In genomic region chr1:161260346-161260745, GRCh38 we compare ENCODE assay signal across 24 cellular contexts. TPM values are rescaled to one million over a fixed set of nuclear protein-coding genes. Genes with fewer than 3 reads are reported as not detected.
DNase-seq lines count a peak whose midpoint lies in the region; TF ChIP-seq lines count a peak whose summit lies in the region.
"Had no signal": no experiment of that assay in that cellular context is flagged by ENCODE, and none has a peak within 500 bp of the region (broad histone marks: within the 10 kb centered on the region; RNA-seq: fewer than 3 reads in every experiment).

No MANE protein-coding gene starts in this region.

- no peak overlapping the region for H2AFZ ChIP-seq in Karpas-422 (ENCODE audit: low read length)

- no peaks in the 10 kb centered on the region for H4K20me1 ChIP-seq in Karpas-422 (ENCODE audit: insufficient read depth, low read depth, low read length)

- H3K9ac ChIP-seq in Karpas-422 (ENCODE audit: low read length) (peak overlapping the region; percentile 23), rectal smooth muscle tissue (ENCODE audit: low read length) (no peak overlapping the region)

- H3K27ac ChIP-seq in Karpas-422 (ENCODE audit: low read length) (no peak overlapping the region), caudate nucleus (ENCODE audit: low read depth, low read length) (peak overlapping the region; percentile 67), rectal smooth muscle tissue (ENCODE audit: low read depth, low read length) (peak overlapping the region; percentile 36), sigmoid colon (peak overlapping the region in 1 of 4 donors; percentile 20)
- H3K27ac ChIP-seq: left ventricle myocardium inferior had no signal

- 42 to 54% methylated on average over 5 of the region's 5 CpGs for WGBS in sigmoid colon, 2 donors

- no peaks in the 10 kb centered on the region for H3K79me2 ChIP-seq in Karpas-422 (ENCODE audit: low read length)

- no peak for TF ChIP-seq POLR2A in sigmoid colon (IDR thresholded peaks at IDR 0.05)

- CTCF ChIA-PET in GM10248 (lab: Yijun Ruan, JAX) = interaction anchor here (0.8 to 1.4 kb wide), 6 partner anchors 22 to 122 kb away, joined by 3 to 4 read pairs (median 3); partner anchors contain the start of gene NR1I3

- no peaks in the 10 kb centered on the region for H3K27me3 ChIP-seq in Karpas-422 (ENCODE audit: low read length)
- peaks cover 3% of the 10 kb centered on the region for H3K27me3 ChIP-seq in rectal smooth muscle tissue (ENCODE audit: control insufficient read depth, insufficient read depth, low read length)
- peaks cover 0 to 34% (median 25%) of the 10 kb centered on the region in 3 donors for H3K27me3 ChIP-seq in sigmoid colon

- intact Hi-C loops in sigmoid colon (cut with DNase I) = no loop called here

- DNase-seq in Karpas-422 = peak; percentile 66
- peak; percentile 73 for DNase-seq in NCI-H2171 treated with DMSO at 0.1 percent for 48 hours (lab: John Stamatoyannopoulos, UW)
- DNase-seq in caudate nucleus (lab: John Stamatoyannopoulos, UW) = no peak
- DNase-seq in NCI-H187 treated with DMSO at 0.1 percent for 48 hours (lab: John Stamatoyannopoulos, UW) = no peak
- no peak for DNase-seq in GM10248 (ENCODE audit: extremely low spot score)
- DNase-seq in sigmoid colon = no peak
- no peak for DNase-seq in CD1c-positive myeloid dendritic cell (ENCODE audit: extremely low spot score)
- DNase-seq: activated CD4-positive, alpha-beta T cell treated with anti-CD3 and anti-CD28 coated beads for 48 hours; activated naive CD8-positive, alpha-beta T cell treated with anti-CD3 and anti-CD28 coated beads, Interleukin-2, amount 50 U/mL, for 24 hours; AML-193; Calu3; cortex of kidney; foreskin fibroblast; GDM1; left ventricle myocardium inferior; MV-4-11; NCI-H2029 treated with DMSO at 0.1 percent for 48 hours; NCI-H524 treated with DMSO at 0.1 percent for 48 hours; SIG-M5; stimulated activated CD8-positive, alpha-beta memory T cell treated with anti-CD3 and anti-CD28 coated beads, Interleukin-4, amount 100 ng/mL, for 48 hours had no signal

- peak overlapping the region; percentile 60 for H3K4me2 ChIP-seq in Karpas-422 (ENCODE audit: low read depth, low read length, poor library complexity, severe bottlenecking)

- H3K9me2 ChIP-seq in Karpas-422 (replicated peaks; ENCODE audit: insufficient read depth, low read length) = no peaks in the 10 kb centered on the region

- H3K4me1 ChIP-seq in Karpas-422 (ENCODE audit: low read length) = peaks cover 26% of the 10 kb centered on the region
- peaks cover 2% of the 10 kb centered on the region for H3K4me1 ChIP-seq in rectal smooth muscle tissue (ENCODE audit: control insufficient read depth, insufficient read depth, low read length)
- H3K4me1 ChIP-seq in sigmoid colon = peaks cover 0 to 26% (median 12%) of the 10 kb centered on the region in 4 donors

- TF ChIP-seq CTCF in GM10248 (IDR thresholded peaks at IDR 0.05; ENCODE audit: control extremely low read depth, extremely low read depth, low read depth, missing control alignments) (no peak), sigmoid colon (IDR thresholded peaks at IDR 0.05) (no peak)

- no peak for TF ChIP-seq EP300 in sigmoid colon (IDR thresholded peaks at IDR 0.05)

- no peaks in the 10 kb centered on the region for H3K36me3 ChIP-seq in Karpas-422 (ENCODE audit: insufficient read depth, low read length)
- H3K36me3 ChIP-seq in rectal smooth muscle tissue (ENCODE audit: control insufficient read depth, insufficient read depth, low read length) = no peaks in the 10 kb centered on the region
- H3K36me3 ChIP-seq in sigmoid colon = no peaks in the 10 kb centered on the region

- H3K4me3 ChIP-seq in Karpas-422 (ENCODE audit: low read length) (peak overlapping the region; percentile 52), rectal smooth muscle tissue (ENCODE audit: low read length) (no peak overlapping the region), sigmoid colon (no peak overlapping the region)
- H3K4me3 ChIP-seq: left ventricle myocardium inferior had no signal

- H3K9me3 ChIP-seq in Karpas-422 (ENCODE audit: low read length) (no peaks in the 10 kb centered on the region; the same call in 1 of the 2 replicates), sigmoid colon (peaks cover 0 to 12% (median 10%) of the 10 kb centered on the region in 4 donors)

- POLR2A ChIA-PET in GM10248 (lab: Yijun Ruan, JAX) = no interaction called here

RNA-seq across cellular contexts. Expression of gene PCP4L1, which starts 1.8 kb away (rescaled TPM):
- 0.14 TPM in 1 of 2 replicates, not detected in the other for total RNA-seq in Karpas-422 (2014; rRNA removed; shearing (Covaris generic); ENCODE audit: low replicate concordance)
- 10 to 100 TPM in 1 of 4 donors, 1 to 10 TPM in 2, under 1 TPM in 1; 0.71 to 15.2 (median 3.7) TPM for total RNA-seq in sigmoid colon
- polyA plus RNA-seq in sigmoid colon = 1 to 10 TPM in 1 of 3 donors, not detected in 2; 2.3 TPM
- total RNA-seq: Calu3, left ventricle myocardium inferior had no signal

RNA-seq across cellular contexts. Expression of gene NR1I3, which starts 22.3 kb away (rescaled TPM):
- not detected in 2 replicates for total RNA-seq in Karpas-422 (2014; rRNA removed; shearing (Covaris generic); ENCODE audit: low replicate concordance)
- total RNA-seq in sigmoid colon = not detected
- polyA plus RNA-seq in sigmoid colon = under 1 TPM in 1 of 3 donors, not detected in 2; 0.13 TPM
- total RNA-seq: Calu3; H1; left ventricle myocardium inferior; mesothelial cell of epicardium; T-helper 1 cell treated with Interleukin-12 subunit alpha and Interleukin-12 subunit beta and Interleukin-4 antibody, amounts not matched to agents 30 ng/mL and 1 ng/mL, for 36 hours had no signal
- polyA plus RNA-seq: H1 had no signal

RNA-seq across cellular contexts. Expression of gene TOMM40L, which starts 34.5 kb away (rescaled TPM):
- 9.5 and 12.6 TPM in 2 replicates for total RNA-seq in Karpas-422 (2014; rRNA removed; shearing (Covaris generic); ENCODE audit: low replicate concordance)
- 10 to 100 TPM; 12.6 to 20.2 (median 14.8) TPM for total RNA-seq in sigmoid colon
- 10 to 100 TPM; 15.0 to 23.1 (median 18.5) TPM for polyA plus RNA-seq in sigmoid colon

RNA-seq across cellular contexts. Expression of gene APOA2, which starts 36.9 kb away (rescaled TPM):
- total RNA-seq in Karpas-422 (2014; rRNA removed; shearing (Covaris generic); ENCODE audit: low replicate concordance) = not detected in 2 replicates
- total RNA-seq in sigmoid colon = not detected
- under 1 TPM in 1 of 3 donors, not detected in 2; 0.26 TPM for polyA plus RNA-seq in sigmoid colon
- total RNA-seq: Calu3; H1; left ventricle myocardium inferior; mesothelial cell of epicardium; T-helper 1 cell treated with Interleukin-12 subunit alpha and Interleukin-12 subunit beta and Interleukin-4 antibody, amounts not matched to agents 30 ng/mL and 1 ng/mL, for 36 hours had no signal
- polyA plus RNA-seq: H1 had no signal

RNA-seq across cellular contexts. Expression of gene FCER1G, which starts 45.3 kb away (rescaled TPM):
- not detected in 2 replicates for total RNA-seq in Karpas-422 (2014; rRNA removed; shearing (Covaris generic); ENCODE audit: low replicate concordance)
- 10 to 100 TPM; 14.4 to 86.4 (median 56.9) TPM for total RNA-seq in sigmoid colon
- 100 to 1,000 TPM in 1 of 3 donors, 10 to 100 TPM in 2; 77.7 to 243 (median 80.5) TPM for polyA plus RNA-seq in sigmoid colon
- total RNA-seq: Calu3, H1 had no signal

Comparison
In these comparisons a context has a peak if more than half of its experiments do, and no peak if none do; other contexts are left out.
1. DNase-seq: peak in Karpas-422 (single experiment) and NCI-H2171 treated with DMSO at 0.1 percent for 48 hours (single experiment); none in caudate nucleus (0 of 61), NCI-H187 treated with DMSO at 0.1 percent for 48 hours (single experiment), GM10248 (single experiment), sigmoid colon (single experiment) and CD1c-positive myeloid dendritic cell (single experiment).